ENCODE assay signal across 8 cellular contexts in genomic region chr6:159151266-159151855, GRCh38. TPM values are rescaled to one million over a fixed set of nuclear protein-coding genes. Genes with fewer than 3 reads are reported as not detected.
A peak's percentile ranks its signal among the peaks of the same experiment; 100 is the strongest.
DNase-seq lines count a peak whose midpoint lies in the region; ATAC-seq, FAIRE-seq and TF ChIP-seq lines count a peak whose summit lies in the region.

No MANE protein-coding gene starts in this region.

- peak; percentile 57 for FAIRE-seq in GM12892 (lab: Jason Lieb, UNC)

- TF ChIP-seq POLR2A in GM12892 (IDR thresholded peaks at IDR 0.05; ENCODE audit: low read depth, low read length), result no peak
- TF ChIP-seq POLR2A in GM18505 (IDR thresholded peaks at IDR 0.05; ENCODE audit: borderline replicate concordance, extremely low read depth, insufficient read depth, insufficient read length), result no peak

- DNase-seq in AG09319 (ENCODE audit: extremely low read depth, low read depth) (peak; percentile 14), GM12892 (ENCODE audit: insufficient read length) (no peak), NCI-H2171 treated with DMSO at 0.1 percent for 48 hours (lab: John Stamatoyannopoulos, UW) (peak; percentile 21), activated T-cell treated with anti-CD3 and anti-CD28 coated beads for 24 hours (ENCODE audit: low read depth) (peak; percentile 26), foreskin melanocyte (peak; percentile 32), renal cortical epithelial cell (ENCODE audit: low read depth) (peak; percentile 43)

- peak; percentile 87 for TF ChIP-seq CTCF in AG09319 (IDR thresholded peaks at IDR 0.05; ENCODE audit: low read depth, low read length)

- ATAC-seq in GM18505 (IDR thresholded peaks at IDR 0.05; ENCODE audit: unreplicated experiment) (no peak), GM18498 (IDR thresholded peaks at IDR 0.05; ENCODE audit: unreplicated experiment) (no peak)

RNA-seq across cellular contexts. Expression of gene FNDC1, which starts 17.8 kb away (rescaled TPM):
- polyA plus RNA-seq in GM12892 (2012; ENCODE audit: missing spikeins), result not detected
- total RNA-seq in renal cortical epithelial cell, result 0.10 TPM in 1 of 2 replicates, not detected in the other
